Comparison of ENCODE assay signal across 8 cellular contexts in genomic region chr7:2157473-2158279, GRCh38.
DNase-seq lines count a peak whose midpoint lies in the region; ATAC-seq and TF ChIP-seq lines count a peak whose summit lies in the region.

No MANE protein-coding gene starts in this region.

- peaks cover 30% of the 10 kb centered on the region for H3K36me3 Mint-ChIP-seq in endodermal cell (ENCODE audit: low read depth)
- H3K36me3 Mint-ChIP-seq in neural progenitor cell: peaks cover 17% of the 10 kb centered on the region

- WGBS in endodermal cell (ENCODE audit: insufficient coverage in 1 of 2, insufficient read length in 1 of 2), 2 experiments: 94 to 96% methylated on average over 18 to 19 of the region's 19 CpGs

- H3K4me3 Mint-ChIP-seq in endodermal cell (no peak overlapping the region), neural progenitor cell (no peak overlapping the region)

- no peaks in the 10 kb centered on the region for H3K27me3 ChIP-seq in DND-41 (ENCODE audit: insufficient read depth, low read length, poor library complexity)
- H3K27me3 ChIP-seq in endodermal cell (ENCODE audit: control insufficient read depth, insufficient read depth, low read length, poor library complexity, severe bottlenecking): no peaks in the 10 kb centered on the region
- no peaks in the 10 kb centered on the region for H3K27me3 ChIP-seq in neural progenitor cell
- no peaks in the 10 kb centered on the region for H3K27me3 ChIP-seq in H7 (ENCODE audit: control insufficient read depth, insufficient read depth, low read length)
- H3K27me3 ChIP-seq in foreskin keratinocyte: no peaks in the 10 kb centered on the region

- no peaks in the 10 kb centered on the region for H3K4me1 ChIP-seq in DND-41 (ENCODE audit: insufficient read depth, low read length)
- H3K4me1 ChIP-seq in endodermal cell (ENCODE audit: control insufficient read depth, insufficient read depth, low read length): no peaks in the 10 kb centered on the region
- peaks cover 26% of the 10 kb centered on the region for H3K4me1 ChIP-seq in neural progenitor cell
- H3K4me1 ChIP-seq in foreskin keratinocyte: no peaks in the 10 kb centered on the region

- H3K36me3 ChIP-seq in DND-41 (ENCODE audit: insufficient read depth, low read length) (peaks cover 20% of the 10 kb centered on the region), endodermal cell (ENCODE audit: control insufficient read depth, insufficient read depth, low read length) (peaks cover 5% of the 10 kb centered on the region), neural progenitor cell (no peaks in the 10 kb centered on the region), H7 (replicated peaks; ENCODE audit: control insufficient read depth, insufficient read depth, low read length) (no peaks in the 10 kb centered on the region)

- ATAC-seq in DND-41 (ENCODE audit: insufficient read depth, low read depth) (peak; percentile 50), HG03280 (IDR thresholded peaks at IDR 0.05; ENCODE audit: unreplicated experiment) (no peak), HG03520 (IDR thresholded peaks at IDR 0.05; ENCODE audit: unreplicated experiment) (no peak), foreskin keratinocyte (no peak)

- TF ChIP-seq CTCF in DND-41 (IDR thresholded peaks at IDR 0.05; ENCODE audit: borderline replicate concordance, extremely low read depth, low read length, poor library complexity, severe bottlenecking): no peak
- no peak for TF ChIP-seq CTCF in endodermal cell (conservative IDR thresholded peaks at IDR 0.05)
- TF ChIP-seq CTCF in neural progenitor cell (IDR thresholded peaks at IDR 0.05): no peak
- no peak for TF ChIP-seq CTCF in foreskin keratinocyte (conservative IDR thresholded peaks at IDR 0.05)

- H2AFZ ChIP-seq in DND-41 (ENCODE audit: low read depth, low read length): no peak overlapping the region
- no peak overlapping the region for H2AFZ ChIP-seq in neural progenitor cell (replicated peaks)

- H3K4me1 Mint-ChIP-seq in endodermal cell: peaks cover 27% of the 10 kb centered on the region
- H3K4me1 Mint-ChIP-seq in neural progenitor cell: peaks cover 29% of the 10 kb centered on the region

- peak overlapping the region; percentile 44; the same call in 1 of the 2 replicates for H3K27ac ChIP-seq in DND-41 (ENCODE audit: low read length)
- H3K27ac ChIP-seq in endodermal cell (ENCODE audit: low read depth, low read length): peak overlapping the region; percentile 78
- peak overlapping the region; percentile 60 for H3K27ac ChIP-seq in neural progenitor cell
- no peak overlapping the region for H3K27ac ChIP-seq in foreskin keratinocyte

- H3K4me2 ChIP-seq in DND-41 (ENCODE audit: insufficient read depth, low read length) (no peak overlapping the region), neural progenitor cell (peak overlapping the region; percentile 1)

- H3K9me3 Mint-ChIP-seq in endodermal cell (peaks cover 12% of the 10 kb centered on the region), neural progenitor cell (no peaks in the 10 kb centered on the region)

- no peaks in the 10 kb centered on the region for H3K9me3 ChIP-seq in DND-41 (ENCODE audit: insufficient read depth, low read length, severe bottlenecking)
- no peaks in the 10 kb centered on the region for H3K9me3 ChIP-seq in endodermal cell (ENCODE audit: control insufficient read depth, low read length)
- no peaks in the 10 kb centered on the region for H3K9me3 ChIP-seq in neural progenitor cell (ENCODE audit: low read depth)

- no peak overlapping the region; the same call in 1 of the 2 replicates for H3K9ac ChIP-seq in DND-41 (ENCODE audit: low read depth, low read length)
- no peak overlapping the region for H3K9ac ChIP-seq in endodermal cell (ENCODE audit: extremely low read depth, low read length, poor library complexity, severe bottlenecking)
- H3K9ac ChIP-seq in neural progenitor cell: no peak overlapping the region

- H3K27me3 Mint-ChIP-seq in endodermal cell (ENCODE audit: insufficient read depth) (no peaks in the 10 kb centered on the region), neural progenitor cell (ENCODE audit: insufficient read depth, low read depth) (no peaks in the 10 kb centered on the region)

- peaks cover 19% of the 10 kb centered on the region for H3F3A ChIP-seq in neural progenitor cell (ENCODE audit: low read depth)

- DNase-seq in DND-41 (peak; percentile 13), NCI-H2227 (lab: John Stamatoyannopoulos, UW; ENCODE audit: unreplicated experiment) (peak; percentile 88), endodermal cell (no peak), neural progenitor cell (ENCODE audit: low spot score) (peak; percentile 26), H7 (no peak), foreskin keratinocyte (no peak)

- H3K4me3 ChIP-seq in DND-41 (ENCODE audit: low read depth in 1 of 2, low read length in 2 of 2) (no peak overlapping the region), endodermal cell (ENCODE audit: low read length) (no peak overlapping the region), neural progenitor cell (no peak overlapping the region), H7 (ENCODE audit: insufficient read depth, low read depth, low read length) (no peak overlapping the region)

- peak overlapping the region; percentile 68 for H3K27ac Mint-ChIP-seq in endodermal cell
- peak overlapping the region; percentile 92 for H3K27ac Mint-ChIP-seq in neural progenitor cell

- peaks cover 5% of the 10 kb centered on the region for H3K79me2 ChIP-seq in DND-41 (ENCODE audit: insufficient read depth, low read length)
- H3K79me2 ChIP-seq in neural progenitor cell (ENCODE audit: low read depth): peaks cover 8% of the 10 kb centered on the region

- peaks cover 25% of the 10 kb centered on the region for H4K20me1 ChIP-seq in DND-41 (ENCODE audit: insufficient read depth, low read length)
- peaks cover 7% of the 10 kb centered on the region for H4K20me1 ChIP-seq in neural progenitor cell (ENCODE audit: low read depth)

Comparison
In these comparisons a context has a peak if more than half of its experiments do, and no peak if none do; other contexts are left out.
1. DNase-seq: peak in DND-41 (single experiment), NCI-H2227 (single experiment) and neural progenitor cell (single experiment); none in endodermal cell (single experiment), H7 (single experiment) and foreskin keratinocyte (0 of 2).